In genomic region chr1:202700061-202700460, GRCh38 we compare ENCODE assay signal across 38 cellular contexts. TPM values are rescaled to one million over a fixed set of nuclear protein-coding genes. Genes with fewer than 3 reads are reported as not detected.
"Had no signal": no experiment of that assay in that cellular context is flagged by ENCODE, and none has a peak within 500 bp of the region (broad histone marks: within the 10 kb centered on the region; RNA-seq: fewer than 3 reads in every experiment).

No MANE protein-coding gene starts in this region.

- H3K4me3 ChIP-seq: ascending aorta, body of pancreas, breast epithelium, cardiac muscle cell had no signal

- H3K9me3 ChIP-seq: ascending aorta, body of pancreas, breast epithelium had no signal

- ATAC-seq: activated naive CD4-positive, alpha-beta T cell treated with anti-CD3 and anti-CD28 coated beads, Interleukin-2, amount 50 U/mL, for 72 hours; activated naive CD8-positive, alpha-beta T cell treated with anti-CD3 and anti-CD28 coated beads, Interleukin-2, amount 50 U/mL, for 24 hours; activated T-cell treated with anti-CD3 and anti-CD28 coated beads, Interleukin-2, amount 50 U/mL, for 4 hours; activated T-cell treated with anti-CD3 and anti-CD28 coated beads, Interleukin-2, amount 50 U/mL, for 72 hours; activated T-helper 17 cell treated with anti-CD3 and anti-CD28 coated beads, Interleukin-2, amount 50 U/mL, for 72 hours; body of pancreas had no signal

- H3K36me3 ChIP-seq: ascending aorta, brain microvascular endothelial cell, breast epithelium, cardiac muscle cell had no signal

- H3K4me3 Mint-ChIP-seq: activated naive CD4-positive, alpha-beta T cell treated with anti-CD3 and anti-CD28 coated beads for 36 hours; activated naive CD4-positive, alpha-beta T cell treated with anti-CD3 and anti-CD28 coated beads, Interleukin-2, amount 10 ng/mL, durations not matched to agents 7 days and 5 days; activated naive CD4-positive, alpha-beta T cell treated with anti-CD3 and anti-CD28 coated beads, Interleukin-2, amount 50 U/mL, for 24 hours; activated naive CD8-positive, alpha-beta T cell; activated naive CD8-positive, alpha-beta T cell treated with anti-CD3 and anti-CD28 coated beads for 36 hours; activated naive CD8-positive, alpha-beta T cell treated with anti-CD3 and anti-CD28 coated beads, Interleukin-2, amount 10 ng/mL, durations not matched to agents 7 days and 5 days; activated naive CD8-positive, alpha-beta T cell treated with anti-CD3 and anti-CD28 coated beads, Interleukin-2, amount 50 U/mL, for 24 hours; activated T-cell treated with anti-CD3 and anti-CD28 coated beads, Interleukin-2, amount 50 U/mL, for 24 hours; activated T-cell treated with anti-CD3 and anti-CD28 coated beads, Interleukin-2, amount 50 U/mL, for 4 hours; activated T-cell treated with anti-CD3 and anti-CD28 coated beads, Interleukin-2, amount 50 U/mL, for 72 hours; activated T-helper 1 cell treated with anti-CD3 and anti-CD28 coated beads, Interleukin-12 subunit alpha, Interleukin-12 subunit beta, Interleukin-2, Interleukin-4 antibody, amounts not matched to agents 30 ng/mL and 10 ng/mL and 1 ng/mL, durations not matched to agents 14 hours and 24 hours and 36 hours; activated T-helper 17 cell treated with anti-CD3 and anti-CD28 coated beads, Interleukin-2, amount 50 U/mL, for 72 hours; brain; central memory CD8-positive, alpha-beta T cell had no signal

- H3K4me1 Mint-ChIP-seq: activated naive CD4-positive, alpha-beta T cell treated with anti-CD3 and anti-CD28 coated beads, Interleukin-2, amount 50 U/mL, for 24 hours; activated naive CD8-positive, alpha-beta T cell treated with anti-CD3 and anti-CD28 coated beads for 36 hours; activated naive CD8-positive, alpha-beta T cell treated with anti-CD3 and anti-CD28 coated beads, Interleukin-2, amount 50 U/mL, for 24 hours; activated T-helper 17 cell treated with anti-CD3 and anti-CD28 coated beads, Interleukin-2, amount 50 U/mL, for 72 hours had no signal

- H3K36me3 Mint-ChIP-seq: activated naive CD4-positive, alpha-beta T cell treated with anti-CD3 and anti-CD28 coated beads, Interleukin-2, amount 10 ng/mL, durations not matched to agents 7 days and 5 days; activated naive CD4-positive, alpha-beta T cell treated with anti-CD3 and anti-CD28 coated beads, Interleukin-2, amount 50 U/mL, for 24 hours; activated naive CD4-positive, alpha-beta T cell treated with anti-CD3 and anti-CD28 coated beads, Interleukin-2, amount 50 U/mL, for 72 hours; activated naive CD8-positive, alpha-beta T cell; activated naive CD8-positive, alpha-beta T cell treated with anti-CD3 and anti-CD28 coated beads for 36 hours; activated naive CD8-positive, alpha-beta T cell treated with anti-CD3 and anti-CD28 coated beads, Interleukin-2, amount 10 ng/mL, durations not matched to agents 7 days and 5 days; brain had no signal

- H3K4me1 ChIP-seq: ascending aorta, breast epithelium had no signal

- H3K9me3 Mint-ChIP-seq: activated naive CD4-positive, alpha-beta T cell treated with anti-CD3 and anti-CD28 coated beads for 36 hours; activated naive CD4-positive, alpha-beta T cell treated with anti-CD3 and anti-CD28 coated beads, Interleukin-2, amount 10 ng/mL, durations not matched to agents 7 days and 5 days; activated naive CD4-positive, alpha-beta T cell treated with anti-CD3 and anti-CD28 coated beads, Interleukin-2, amount 50 U/mL, for 72 hours; activated naive CD8-positive, alpha-beta T cell treated with anti-CD3 and anti-CD28 coated beads for 36 hours; activated naive CD8-positive, alpha-beta T cell treated with anti-CD3 and anti-CD28 coated beads, Interleukin-2, amount 10 ng/mL, durations not matched to agents 7 days and 5 days; activated naive CD8-positive, alpha-beta T cell treated with anti-CD3 and anti-CD28 coated beads, Interleukin-2, amount 50 U/mL, for 24 hours; activated T-cell treated with anti-CD3 and anti-CD28 coated beads, Interleukin-2, amount 50 U/mL, for 24 hours; activated T-cell treated with anti-CD3 and anti-CD28 coated beads, Interleukin-2, amount 50 U/mL, for 4 hours; activated T-cell treated with anti-CD3 and anti-CD28 coated beads, Interleukin-2, amount 50 U/mL, for 72 hours; activated T-helper 1 cell treated with anti-CD3 and anti-CD28 coated beads, Interleukin-12 subunit alpha, Interleukin-12 subunit beta, Interleukin-2, Interleukin-4 antibody, amounts not matched to agents 30 ng/mL and 10 ng/mL and 1 ng/mL, durations not matched to agents 14 hours and 24 hours and 36 hours; activated T-helper 17 cell treated with anti-CD3 and anti-CD28 coated beads, Interleukin-2, amount 50 U/mL, for 72 hours; activated T-helper 2 cell treated with anti-CD3 and anti-CD28 coated beads, Interferon-gamma antibody, Interleukin-2, Interleukin-4, amounts not matched to agents 10 μg/mL and 5 μg/mL and 100 μg/mL, durations not matched to agents 14 hours and 24 hours and 36 hours; central memory CD8-positive, alpha-beta T cell had no signal

- H3K27ac ChIP-seq: ascending aorta, body of pancreas, brain microvascular endothelial cell, breast epithelium, cardiac muscle cell had no signal

- H3K27me3 ChIP-seq: ascending aorta, body of pancreas had no signal

- H3K27ac Mint-ChIP-seq: activated naive CD4-positive, alpha-beta T cell treated with anti-CD3 and anti-CD28 coated beads for 36 hours; activated naive CD4-positive, alpha-beta T cell treated with anti-CD3 and anti-CD28 coated beads, Interleukin-2, amount 10 ng/mL, durations not matched to agents 7 days and 5 days; activated naive CD4-positive, alpha-beta T cell treated with anti-CD3 and anti-CD28 coated beads, Interleukin-2, amount 50 U/mL, for 24 hours; activated naive CD4-positive, alpha-beta T cell treated with anti-CD3 and anti-CD28 coated beads, Interleukin-2, amount 50 U/mL, for 72 hours; activated naive CD8-positive, alpha-beta T cell; activated naive CD8-positive, alpha-beta T cell treated with anti-CD3 and anti-CD28 coated beads for 36 hours; activated naive CD8-positive, alpha-beta T cell treated with anti-CD3 and anti-CD28 coated beads, Interleukin-2, amount 10 ng/mL, durations not matched to agents 7 days and 5 days; activated naive CD8-positive, alpha-beta T cell treated with anti-CD3 and anti-CD28 coated beads, Interleukin-2, amount 50 U/mL, for 24 hours; activated T-cell treated with anti-CD3 and anti-CD28 coated beads, Interleukin-2, amount 50 U/mL, for 24 hours; activated T-cell treated with anti-CD3 and anti-CD28 coated beads, Interleukin-2, amount 50 U/mL, for 72 hours; activated T-helper 1 cell treated with anti-CD3 and anti-CD28 coated beads, Interleukin-12 subunit alpha, Interleukin-12 subunit beta, Interleukin-2, Interleukin-4 antibody, amounts not matched to agents 30 ng/mL and 10 ng/mL and 1 ng/mL, durations not matched to agents 14 hours and 24 hours and 36 hours; activated T-helper 17 cell treated with anti-CD3 and anti-CD28 coated beads, Interleukin-2, amount 50 U/mL, for 72 hours; activated T-helper 2 cell treated with anti-CD3 and anti-CD28 coated beads, Interferon-gamma antibody, Interleukin-2, Interleukin-4, amounts not matched to agents 10 μg/mL and 5 μg/mL and 100 μg/mL, durations not matched to agents 14 hours and 24 hours and 36 hours; brain had no signal

- DNase-seq: activated effector memory CD4-positive, alpha-beta T cell treated with anti-CD3 and anti-CD28 coated beads, Interleukin-2, amount 50 U/mL, for 16 hours; activated effector memory CD4-positive, alpha-beta T cell treated with Interleukin-2 at 50 U/mL for 16 hours; activated gamma-delta T cell; activated gamma-delta T cell treated with Interleukin-2 at 50 U/mL for 16 hours; activated naive CD4-positive, alpha-beta T cell; activated naive CD4-positive, alpha-beta T cell treated with anti-CD3 and anti-CD28 coated beads for 36 hours; activated naive CD4-positive, alpha-beta T cell treated with anti-CD3 and anti-CD28 coated beads, Interleukin-2, amount 10 ng/mL, durations not matched to agents 7 days and 5 days; activated naive CD4-positive, alpha-beta T cell treated with anti-CD3 and anti-CD28 coated beads, Interleukin-2, amount 50 U/mL, for 16 hours; activated naive CD4-positive, alpha-beta T cell treated with Interleukin-2 at 50 U/mL for 16 hours; activated naive CD8-positive, alpha-beta T cell treated with anti-CD3 and anti-CD28 coated beads for 36 hours; activated naive CD8-positive, alpha-beta T cell treated with anti-CD3 and anti-CD28 coated beads, Interleukin-2, amount 10 ng/mL, durations not matched to agents 7 days and 5 days; activated naive CD8-positive, alpha-beta T cell treated with anti-CD3 and anti-CD28 coated beads, Interleukin-2, amount 50 U/mL, for 24 hours; activated T-cell treated with anti-CD3 and anti-CD28 coated beads for 4 hours; activated T-cell treated with anti-CD3 and anti-CD28 coated beads, Interleukin-2, amount 50 U/mL, for 1 hour; activated T-cell treated with anti-CD3 and anti-CD28 coated beads, Interleukin-2, amount 50 U/mL, for 24 hours; activated T-cell treated with anti-CD3 and anti-CD28 coated beads, Interleukin-2, amount 50 U/mL, for 4 hours; activated T-cell treated with anti-CD3 and anti-CD28 coated beads, Interleukin-2, amount 50 U/mL, for 48 hours; activated T-cell treated with anti-CD3 and anti-CD28 coated beads, Interleukin-2, amount 50 U/mL, for 72 hours; amniotic stem cell; amygdala; anterior cingulate cortex; body of pancreas; brain microvascular endothelial cell; caudate nucleus; central memory CD4-positive, alpha-beta T cell; cerebellar nuclear complex had no signal

RNA-seq across cellular contexts. Expression of gene SYT2, which starts 10.2 kb away (rescaled TPM):
- total RNA-seq: activated naive CD4-positive, alpha-beta T cell treated with anti-CD3 and anti-CD28 coated beads for 36 hours; activated naive CD4-positive, alpha-beta T cell treated with anti-CD3 and anti-CD28 coated beads, Interleukin-2, amount 50 U/mL, for 72 hours; activated naive CD8-positive, alpha-beta T cell treated with anti-CD3 and anti-CD28 coated beads for 36 hours; activated naive CD8-positive, alpha-beta T cell treated with anti-CD3 and anti-CD28 coated beads, Interleukin-2, amount 10 ng/mL, durations not matched to agents 7 days and 5 days; activated T-cell treated with anti-CD3 and anti-CD28 coated beads, Interleukin-2, amount 50 U/mL, for 4 hours; activated T-helper 1 cell treated with anti-CD3 and anti-CD28 coated beads, Interleukin-12 subunit alpha, Interleukin-12 subunit beta, Interleukin-2, Interleukin-4 antibody, amounts not matched to agents 30 ng/mL and 10 ng/mL and 1 ng/mL, durations not matched to agents 14 hours and 24 hours and 36 hours; activated T-helper 2 cell treated with anti-CD3 and anti-CD28 coated beads, Interferon-gamma antibody, Interleukin-2, Interleukin-4, amounts not matched to agents 10 μg/mL and 5 μg/mL and 100 μg/mL, durations not matched to agents 14 hours and 24 hours and 36 hours; ascending aorta; body of pancreas; cardiac septum had no signal
